Comparison of ENCODE assay signal across 22 cellular contexts in the genomic region with DNA sequence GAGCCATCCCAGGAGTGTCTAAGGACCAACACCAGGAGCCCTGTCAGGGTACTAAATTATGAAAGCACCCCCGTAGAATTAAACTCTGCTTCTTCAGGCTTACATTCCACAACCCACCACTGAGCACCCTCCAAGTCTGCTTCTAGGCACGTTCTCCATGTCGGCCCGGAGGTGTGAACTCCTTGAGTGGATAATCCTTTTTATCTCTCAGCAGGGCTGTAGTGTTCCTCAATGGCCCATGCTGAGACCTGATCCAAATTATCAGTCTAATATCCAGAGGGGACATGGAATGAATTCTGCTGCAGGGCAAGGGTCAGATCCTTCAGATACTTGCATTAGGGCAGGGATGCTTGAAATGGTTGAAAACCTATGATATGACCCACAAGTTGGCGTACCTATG.
"Had no signal": no experiment of that assay in that cellular context is flagged by ENCODE, and none has a peak within 500 bp of the region (broad histone marks: within the 10 kb centered on the region; RNA-seq: fewer than 3 reads in every experiment).

No MANE protein-coding gene starts in this region.

- DNase-seq: KBM-7, MV-4-11, NCI-H1048, NCI-H1105, NCI-H1417, NCI-H1436 treated with DMSO at 0.1 percent for 48 hours, NCI-H1694, NCI-H187 treated with DMSO at 0.1 percent for 48 hours, NCI-H2081, NCI-H2107, NCI-H2227 treated with DMSO at 0.1 percent for 48 hours, NCI-H446, NCI-H510A, NCI-H524 treated with DMSO at 0.1 percent for 48 hours, NCI-H69, NCI-H774, Right ventricle myocardium superior, RPMI8226, SIG-M5 had no signal

- H3K4me1 ChIP-seq: SJSA1 had no signal

- H3K4me3 ChIP-seq: SJSA1, SK-N-MC had no signal

- H3K36me3 ChIP-seq: SJSA1 had no signal

- H3K9me3 ChIP-seq: SJSA1 had no signal

- H3K27ac ChIP-seq: HL-60, SJSA1, SK-N-MC had no signal
